ENCODE assay signal across 13 cellular contexts in genomic region chr10:33212061-33212748, GRCh38.
A peak's percentile ranks its signal among the peaks of the same experiment; 100 is the strongest.
DNase-seq lines count a peak whose midpoint lies in the region; ATAC-seq and TF ChIP-seq lines count a peak whose summit lies in the region.
"Had no signal": no experiment of that assay in that cellular context is flagged by ENCODE, and none has a peak within 500 bp of the region (broad histone marks: within the 10 kb centered on the region; RNA-seq: fewer than 3 reads in every experiment).

No MANE protein-coding gene starts in this region.

- H3K36me3 ChIP-seq in right atrium auricular region: peaks cover 28% of the 10 kb centered on the region
- H3K36me3 ChIP-seq in esophagus muscularis mucosa: peaks cover 10 to 72% (median 47%) of the 10 kb centered on the region in 4 donors
- H3K36me3 ChIP-seq in neural cell (ENCODE audit: insufficient read depth, low read length): peaks cover 6% of the 10 kb centered on the region

- peak overlapping the region; percentile 56 to 74 for H3K27ac ChIP-seq in right atrium auricular region
- peak overlapping the region in 3 of 4 donors; percentile 24 to 33 (median 27) for H3K27ac ChIP-seq in esophagus muscularis mucosa (replicated peaks in 1 of 4)
- H3K27ac ChIP-seq in neural cell (ENCODE audit: low read length): no peak overlapping the region

- H3K27me3 ChIP-seq in right atrium auricular region (no peaks in the 10 kb centered on the region), esophagus muscularis mucosa (no peaks in the 10 kb centered on the region), neural cell (ENCODE audit: insufficient read depth, low read depth, low read length) (no peaks in the 10 kb centered on the region)

- H3K9me3 ChIP-seq in right atrium auricular region (no peaks in the 10 kb centered on the region), esophagus muscularis mucosa (no peaks in the 10 kb centered on the region), neural cell (ENCODE audit: low read length) (no peaks in the 10 kb centered on the region)

- no peaks in the 10 kb centered on the region for H3F3A ChIP-seq in neural cell (ENCODE audit: insufficient read depth, low read length, poor library complexity, severe bottlenecking)

- H3K9ac ChIP-seq in neural cell (ENCODE audit: low read length): no peak overlapping the region

- H3K4me2 ChIP-seq in neural cell (ENCODE audit: low read length): no peak overlapping the region

- H3K4me1 ChIP-seq in right atrium auricular region (peaks cover 0 to 21% of the 10 kb centered on the region in 2 donors), esophagus muscularis mucosa (peaks cover 15 to 30% (median 23%) of the 10 kb centered on the region in 4 donors)

- TF ChIP-seq EP300 in esophagus muscularis mucosa (IDR thresholded peaks at IDR 0.05) (no peak), neural cell (conservative IDR thresholded peaks at IDR 0.05; ENCODE audit: poor library complexity, severe bottlenecking) (peak; percentile 27)

- no peaks in the 10 kb centered on the region for H3K79me2 ChIP-seq in neural cell (replicated peaks; ENCODE audit: insufficient read depth, low read length)

- no peaks in the 10 kb centered on the region for H4K20me1 ChIP-seq in neural cell (ENCODE audit: insufficient read depth)

- no peak overlapping the region for H2AFZ ChIP-seq in neural cell (ENCODE audit: low read depth, low read length)

- H3K9me2 ChIP-seq in neural cell (ENCODE audit: insufficient read depth, low read length): no peaks in the 10 kb centered on the region

- 84% methylated on average over 4 of the region's 4 CpGs for WGBS in esophagus muscularis mucosa

- DNase-seq in right atrium auricular region (ENCODE audit: low spot score) (no peak), left cardiac atrium (no peak), esophagus muscularis mucosa (ENCODE audit: extremely low spot score) (no peak), SW480 (ENCODE audit: low spot score) (no peak)
- DNase-seq: activated CD4-positive, alpha-beta T cell treated with anti-CD3 and anti-CD28 coated beads for 4 hours; activated T-cell treated with anti-CD3 and anti-CD28 coated beads, Interleukin-2, amount 50 U/mL, for 4 hours; amygdala; effector CD8-positive, alpha-beta T cell; left colon had no signal

- no peak for TF ChIP-seq POLR2A in esophagus muscularis mucosa (IDR thresholded peaks at IDR 0.05; ENCODE audit: low read depth)

- TF ChIP-seq CTCF in right atrium auricular region (IDR thresholded peaks at IDR 0.05): no peak
- TF ChIP-seq CTCF in esophagus muscularis mucosa (IDR thresholded peaks at IDR 0.05): no peak
- no peak for TF ChIP-seq CTCF in neural cell (IDR thresholded peaks at IDR 0.05; ENCODE audit: poor library complexity, severe bottlenecking)

- TF ChIP-seq RAD21 in neural cell (conservative IDR thresholded peaks at IDR 0.05): no peak

- intact Hi-C loops in left cardiac atrium (cut with DNase I) (no loop called here), esophagus muscularis mucosa (cut with DNase I) (no loop called here)

- no peak for ATAC-seq in left cardiac atrium
- no peak for ATAC-seq in HG03039 (IDR thresholded peaks at IDR 0.05; ENCODE audit: unreplicated experiment)
- no peak for ATAC-seq in GM18511 (IDR thresholded peaks at IDR 0.05; ENCODE audit: unreplicated experiment)
- no peak for ATAC-seq in GM18519 (IDR thresholded peaks at IDR 0.05; ENCODE audit: low FRiP score, unreplicated experiment)
- ATAC-seq: left colon had no signal

- no peak overlapping the region for H3K4me3 ChIP-seq in right atrium auricular region
- no peak overlapping the region for H3K4me3 ChIP-seq in esophagus muscularis mucosa
- no peak overlapping the region for H3K4me3 ChIP-seq in neural cell (ENCODE audit: low read length)

TF ChIP-seq in neural cell, 6 proteins besides CTCF, POLR2A, EP300 and RAD21:
- TF ChIP-seq TAF1 (IDR thresholded peaks at IDR 0.05; ENCODE audit: low read depth): no peak
- TF ChIP-seq POLR2AphosphoS5 (IDR thresholded peaks at IDR 0.05): peak; percentile 26
- no peak for TF ChIP-seq EZH2 (IDR thresholded peaks at IDR 0.05; ENCODE audit: borderline replicate concordance, insufficient read depth, low read length, poor library complexity, severe bottlenecking)
- TF ChIP-seq MXI1 (conservative IDR thresholded peaks at IDR 0.05; ENCODE audit: poor library complexity, severe bottlenecking): no peak
